In genomic region chr2:206208900-206209299, GRCh38 we compare ENCODE assay signal across 25 cellular contexts.
"Had no signal": no experiment of that assay in that cellular context is flagged by ENCODE, and none has a peak within 500 bp of the region (broad histone marks: within the 10 kb centered on the region; RNA-seq: fewer than 3 reads in every experiment).

No MANE protein-coding gene starts in this region.

- DNase-seq: activated CD4-positive, alpha-beta memory T cell treated with anti-CD3 and anti-CD28 coated beads, Interleukin-2, amount 10 ng/mL, durations not matched to agents 7 days and 5 days; activated CD4-positive, alpha-beta T cell treated with anti-CD3 and anti-CD28 coated beads for 36 hours; activated CD4-positive, alpha-beta T cell treated with anti-CD3 and anti-CD28 coated beads, Interleukin-2, amount 10 ng/mL, durations not matched to agents 24 days and 14 days; activated CD4-positive, alpha-beta T cell treated with anti-CD3 and anti-CD28 coated beads, Interleukin-2, amount 50 U/mL, for 4 hours; activated CD4-positive, CD25-positive, alpha-beta regulatory T cell; activated CD4-positive, CD25-positive, alpha-beta regulatory T cell treated with anti-CD3 and anti-CD28 coated beads, Interleukin-2, amount 50 U/mL, for 72 hours; activated CD8-positive, alpha-beta memory T cell treated with anti-CD3 and anti-CD28 coated beads, Interleukin-2, amount 50 U/mL, for 48 hours; activated gamma-delta T cell; activated naive CD4-positive, alpha-beta T cell; activated naive CD4-positive, alpha-beta T cell treated with anti-CD3 and anti-CD28 coated beads, Interleukin-2, amount 10 ng/mL, durations not matched to agents 7 days and 5 days; activated naive CD8-positive, alpha-beta T cell treated with anti-CD3 and anti-CD28 coated beads, Interleukin-2, amount 10 ng/mL, durations not matched to agents 7 days and 5 days; activated T-cell treated with anti-CD3 and anti-CD28 coated beads for 4 hours; activated T-cell treated with anti-CD3 and anti-CD28 coated beads, Interleukin-2, amount 50 U/mL, for 24 hours; activated T-cell treated with anti-CD3 and anti-CD28 coated beads, Interleukin-2, amount 50 U/mL, for 72 hours; amniotic stem cell; anterior cingulate cortex; brain microvascular endothelial cell; caudate nucleus; cortex of kidney; effector CD8-positive, alpha-beta T cell; endodermal cell; head of caudate nucleus; hippocampal formation; T-helper 2 cell had no signal

- ATAC-seq: activated CD4-positive, alpha-beta T cell treated with anti-CD3 and anti-CD28 coated beads for 36 hours; activated naive CD4-positive, alpha-beta T cell treated with anti-CD3 and anti-CD28 coated beads, Interleukin-2, amount 50 U/mL, for 72 hours; activated T-cell treated with anti-CD3 and anti-CD28 coated beads, Interleukin-2, amount 50 U/mL, for 72 hours had no signal

- H3K27ac Mint-ChIP-seq: activated CD4-positive, alpha-beta memory T cell treated with anti-CD3 and anti-CD28 coated beads, Interleukin-2, amount 10 ng/mL, durations not matched to agents 7 days and 5 days; activated CD4-positive, alpha-beta T cell treated with anti-CD3 and anti-CD28 coated beads for 36 hours; activated CD4-positive, alpha-beta T cell treated with anti-CD3 and anti-CD28 coated beads, Interleukin-2, amount 10 ng/mL, durations not matched to agents 24 days and 14 days; activated naive CD4-positive, alpha-beta T cell treated with anti-CD3 and anti-CD28 coated beads, Interleukin-2, amount 10 ng/mL, durations not matched to agents 7 days and 5 days; activated naive CD4-positive, alpha-beta T cell treated with anti-CD3 and anti-CD28 coated beads, Interleukin-2, amount 50 U/mL, for 72 hours; activated naive CD8-positive, alpha-beta T cell treated with anti-CD3 and anti-CD28 coated beads, Interleukin-2, amount 10 ng/mL, durations not matched to agents 7 days and 5 days; activated T-cell treated with anti-CD3 and anti-CD28 coated beads, Interleukin-2, amount 50 U/mL, for 24 hours; activated T-cell treated with anti-CD3 and anti-CD28 coated beads, Interleukin-2, amount 50 U/mL, for 72 hours; endodermal cell had no signal

- H3K27ac ChIP-seq: brain microvascular endothelial cell had no signal

- H3K4me3 Mint-ChIP-seq: activated CD4-positive, alpha-beta memory T cell treated with anti-CD3 and anti-CD28 coated beads, Interleukin-2, amount 10 ng/mL, durations not matched to agents 7 days and 5 days; activated CD4-positive, alpha-beta T cell treated with anti-CD3 and anti-CD28 coated beads for 36 hours; activated CD4-positive, alpha-beta T cell treated with anti-CD3 and anti-CD28 coated beads, Interleukin-2, amount 10 ng/mL, durations not matched to agents 24 days and 14 days; activated naive CD4-positive, alpha-beta T cell treated with anti-CD3 and anti-CD28 coated beads, Interleukin-2, amount 10 ng/mL, durations not matched to agents 7 days and 5 days; activated naive CD8-positive, alpha-beta T cell treated with anti-CD3 and anti-CD28 coated beads, Interleukin-2, amount 10 ng/mL, durations not matched to agents 7 days and 5 days; activated T-cell treated with anti-CD3 and anti-CD28 coated beads, Interleukin-2, amount 50 U/mL, for 24 hours; activated T-cell treated with anti-CD3 and anti-CD28 coated beads, Interleukin-2, amount 50 U/mL, for 72 hours; endodermal cell had no signal

- H3K9me3 Mint-ChIP-seq: activated CD4-positive, alpha-beta memory T cell treated with anti-CD3 and anti-CD28 coated beads, Interleukin-2, amount 10 ng/mL, durations not matched to agents 7 days and 5 days; activated CD4-positive, alpha-beta T cell treated with anti-CD3 and anti-CD28 coated beads, Interleukin-2, amount 10 ng/mL, durations not matched to agents 24 days and 14 days; activated naive CD4-positive, alpha-beta T cell treated with anti-CD3 and anti-CD28 coated beads, Interleukin-2, amount 10 ng/mL, durations not matched to agents 7 days and 5 days; activated naive CD4-positive, alpha-beta T cell treated with anti-CD3 and anti-CD28 coated beads, Interleukin-2, amount 50 U/mL, for 72 hours; activated naive CD8-positive, alpha-beta T cell treated with anti-CD3 and anti-CD28 coated beads, Interleukin-2, amount 10 ng/mL, durations not matched to agents 7 days and 5 days; activated T-cell treated with anti-CD3 and anti-CD28 coated beads, Interleukin-2, amount 50 U/mL, for 24 hours; activated T-cell treated with anti-CD3 and anti-CD28 coated beads, Interleukin-2, amount 50 U/mL, for 72 hours; endodermal cell had no signal

- H3K36me3 Mint-ChIP-seq: activated naive CD4-positive, alpha-beta T cell treated with anti-CD3 and anti-CD28 coated beads, Interleukin-2, amount 10 ng/mL, durations not matched to agents 7 days and 5 days; activated naive CD4-positive, alpha-beta T cell treated with anti-CD3 and anti-CD28 coated beads, Interleukin-2, amount 50 U/mL, for 72 hours; activated naive CD8-positive, alpha-beta T cell treated with anti-CD3 and anti-CD28 coated beads, Interleukin-2, amount 10 ng/mL, durations not matched to agents 7 days and 5 days had no signal

- H3K4me1 Mint-ChIP-seq: activated naive CD8-positive, alpha-beta T cell treated with anti-CD3 and anti-CD28 coated beads, Interleukin-2, amount 10 ng/mL, durations not matched to agents 7 days and 5 days had no signal

- H3K36me3 ChIP-seq: brain microvascular endothelial cell had no signal

- H3K27me3 ChIP-seq: brain microvascular endothelial cell had no signal
